Comparison of ENCODE assay signal across 8 cellular contexts in the genomic region with DNA sequence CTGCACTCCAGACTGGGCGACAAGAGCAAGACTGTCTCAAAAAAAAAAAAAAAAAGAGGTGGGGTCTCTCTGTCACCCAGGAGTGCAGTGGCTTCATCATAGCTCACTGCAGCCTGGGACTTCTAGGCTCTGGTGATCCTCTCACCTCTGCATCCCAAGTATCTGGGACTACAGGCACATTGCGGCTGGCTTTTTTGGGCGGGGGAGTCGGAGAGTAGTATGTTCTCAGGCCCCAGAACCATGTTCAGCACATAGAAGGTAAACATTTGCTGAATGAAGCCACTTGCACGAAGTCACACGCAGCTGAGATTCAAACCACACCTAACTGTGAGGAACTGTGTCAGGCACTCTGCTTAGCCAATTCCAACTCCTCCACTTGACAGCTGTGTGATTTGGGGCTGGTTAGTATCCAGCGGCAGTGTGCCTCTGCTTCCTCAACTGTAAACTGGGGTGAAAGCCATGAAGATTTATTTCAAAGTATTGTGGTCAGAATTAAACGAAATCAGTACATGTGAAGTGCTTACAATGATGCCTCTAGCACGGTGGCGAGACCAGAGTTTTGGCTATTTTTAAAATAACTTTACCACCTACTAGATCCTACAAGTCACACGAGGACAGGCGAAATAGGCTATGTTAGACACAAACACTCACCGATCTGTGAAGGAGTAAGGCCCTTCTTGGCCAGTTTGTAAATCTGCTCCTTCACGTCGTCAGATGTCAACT. TPM values are rescaled to one million over a fixed set of nuclear protein-coding genes. Genes with fewer than 3 reads are reported as not detected.
DNase-seq lines count a peak whose midpoint lies in the region; ATAC-seq, FAIRE-seq and TF ChIP-seq lines count a peak whose summit lies in the region.

No MANE protein-coding gene starts in this region.

- POLR2A ChIA-PET in activated CD4-positive, alpha-beta T cell treated with anti-CD3 and anti-CD28 coated beads, Interleukin-2, amount 10 ng/mL, durations not matched to agents 7 days and 5 days (lab: Charles Lee), result interaction anchor here (0.6 kb wide), 1 partner anchor 12 kb away, joined by 5 read pairs; no protein-coding TSS in a partner anchor

- peak overlapping the region; percentile 92 to 93 for H3K27ac ChIP-seq in kidney (ENCODE audit: low read depth in 2 of 2, low read length in 2 of 2)

- CTCF ChIA-PET in activated CD4-positive, alpha-beta T cell treated with anti-CD3 and anti-CD28 coated beads, Interleukin-2, amount 10 ng/mL, durations not matched to agents 7 days and 5 days (lab: Charles Lee), result interaction anchor here (1.4 kb wide), 1 partner anchor 13 kb away, joined by 3 read pairs; no protein-coding TSS in a partner anchor

- H3K36me3 Mint-ChIP-seq in activated CD4-positive, alpha-beta T cell treated with anti-CD3 and anti-CD28 coated beads, Interleukin-2, amount 10 ng/mL, durations not matched to agents 7 days and 5 days (ENCODE audit: low read depth), result peaks cover 41% of the 10 kb centered on the region
- peaks cover 68% of the 10 kb centered on the region for H3K36me3 Mint-ChIP-seq in activated naive CD8-positive, alpha-beta T cell treated with anti-CD3 and anti-CD28 coated beads for 36 hours

- no peaks in the 10 kb centered on the region for H3K27me3 Mint-ChIP-seq in activated CD4-positive, alpha-beta T cell treated with anti-CD3 and anti-CD28 coated beads, Interleukin-2, amount 10 ng/mL, durations not matched to agents 7 days and 5 days
- no peaks in the 10 kb centered on the region for H3K27me3 Mint-ChIP-seq in activated naive CD8-positive, alpha-beta T cell treated with anti-CD3 and anti-CD28 coated beads for 36 hours

- peak overlapping the region; percentile 96 for H3K4me3 Mint-ChIP-seq in activated CD4-positive, alpha-beta T cell treated with anti-CD3 and anti-CD28 coated beads, Interleukin-2, amount 10 ng/mL, durations not matched to agents 7 days and 5 days
- peak overlapping the region; percentile 99 for H3K4me3 Mint-ChIP-seq in activated naive CD8-positive, alpha-beta T cell treated with anti-CD3 and anti-CD28 coated beads for 36 hours

- H3K4me3 ChIP-seq in kidney (ENCODE audit: low read length in 2 of 2), result peak overlapping the region; percentile 96 to 99

- H3K27ac Mint-ChIP-seq in activated CD4-positive, alpha-beta T cell treated with anti-CD3 and anti-CD28 coated beads, Interleukin-2, amount 10 ng/mL, durations not matched to agents 7 days and 5 days, result peak overlapping the region; percentile 98
- H3K27ac Mint-ChIP-seq in activated naive CD8-positive, alpha-beta T cell treated with anti-CD3 and anti-CD28 coated beads for 36 hours, result peak overlapping the region; percentile 99

- no peaks in the 10 kb centered on the region for H3K9me3 ChIP-seq in kidney (ENCODE audit: control insufficient read depth in 1 of 2, low read length in 2 of 2)

- FAIRE-seq in kidney (lab: Jason Lieb, UNC), result no peak

- peaks cover 2 to 20% of the 10 kb centered on the region in 2 donors for H3K36me3 ChIP-seq in kidney (ENCODE audit: control insufficient read depth in 1 of 2, insufficient read depth in 2 of 2, low read length in 2 of 2)

- peak overlapping the region; percentile 85 to 94 for H3K9ac ChIP-seq in kidney (ENCODE audit: low read length in 2 of 2)

- peak; percentile 12 for DNase-seq in activated CD4-positive, alpha-beta T cell treated with anti-CD3 and anti-CD28 coated beads, Interleukin-2, amount 10 ng/mL, durations not matched to agents 7 days and 5 days
- DNase-seq in activated CD4-positive, alpha-beta T cell treated with anti-CD3 and anti-CD28 coated beads for 48 hours, result no peak
- no peak for DNase-seq in activated naive CD8-positive, alpha-beta T cell treated with anti-CD3 and anti-CD28 coated beads for 36 hours
- peak; percentile 27 for DNase-seq in kidney
- DNase-seq in superior temporal gyrus (ENCODE audit: extremely low spot score), result peak; percentile 21
- no peak for DNase-seq in NCI-H82 (lab: John Stamatoyannopoulos, UW)
- no peak for DNase-seq in T-helper 9 cell

- intact Hi-C loops in kidney (cut with DNase I), result no loop called here

- no peaks in the 10 kb centered on the region for H3K9me3 Mint-ChIP-seq in activated CD4-positive, alpha-beta T cell treated with anti-CD3 and anti-CD28 coated beads, Interleukin-2, amount 10 ng/mL, durations not matched to agents 7 days and 5 days
- H3K9me3 Mint-ChIP-seq in activated naive CD8-positive, alpha-beta T cell treated with anti-CD3 and anti-CD28 coated beads for 36 hours, result no peaks in the 10 kb centered on the region

- H3K4me1 Mint-ChIP-seq in activated CD4-positive, alpha-beta T cell treated with anti-CD3 and anti-CD28 coated beads, Interleukin-2, amount 10 ng/mL, durations not matched to agents 7 days and 5 days, result peaks cover 42% of the 10 kb centered on the region
- peaks cover 38% of the 10 kb centered on the region for H3K4me1 Mint-ChIP-seq in activated naive CD8-positive, alpha-beta T cell treated with anti-CD3 and anti-CD28 coated beads for 36 hours

- ATAC-seq in HG03521 (IDR thresholded peaks at IDR 0.05; ENCODE audit: unreplicated experiment), result no peak

- H3K4me1 ChIP-seq in kidney (ENCODE audit: control insufficient read depth in 1 of 2, insufficient read depth in 1 of 2, low read depth in 1 of 2, low read length in 2 of 2), result peaks cover 0 to 11% of the 10 kb centered on the region in 2 donors

- TF ChIP-seq CTCF in kidney (IDR thresholded peaks at IDR 0.05; ENCODE audit: borderline replicate concordance, extremely low read depth, insufficient read depth), result no peak

RNA-seq across cellular contexts. Expression of gene RPS13, which starts 0.8 kb away (rescaled TPM):
- 1,000 to 10,000 TPM in 1 of 2 experiments, 100 to 1,000 TPM in 1; 944 to 1,094 TPM for total RNA-seq in activated CD4-positive, alpha-beta T cell treated with anti-CD3 and anti-CD28 coated beads, Interleukin-2, amount 10 ng/mL, durations not matched to agents 7 days and 5 days
- total RNA-seq in activated naive CD8-positive, alpha-beta T cell treated with anti-CD3 and anti-CD28 coated beads for 36 hours, result 1,000 to 10,000 TPM; 1,699 to 1,750 TPM
- total RNA-seq in kidney, result 735 TPM
- 1,180 TPM for polyA plus RNA-seq in kidney (ENCODE audit: insufficient read depth, low read depth, low replicate concordance)

Comparison
In these comparisons a context has a peak if more than half of its experiments do, and no peak if none do; other contexts are left out.
1. DNase-seq: peak in activated CD4-positive, alpha-beta T cell treated with anti-CD3 and anti-CD28 coated beads, Interleukin-2, amount 10 ng/mL, durations not matched to agents 7 days and 5 days (single experiment), kidney (single experiment) and superior temporal gyrus (single experiment); none in activated CD4-positive, alpha-beta T cell treated with anti-CD3 and anti-CD28 coated beads for 48 hours (single experiment), activated naive CD8-positive, alpha-beta T cell treated with anti-CD3 and anti-CD28 coated beads for 36 hours (single experiment), NCI-H82 (single experiment) and T-helper 9 cell (single experiment).